15 cellular contexts compared by ENCODE assay signal in genomic region chr3:56837196-56837955, GRCh38. TPM values are rescaled to one million over a fixed set of nuclear protein-coding genes. Genes with fewer than 3 reads are reported as not detected.
DNase-seq lines count a peak whose midpoint lies in the region; ATAC-seq, FAIRE-seq and TF ChIP-seq lines count a peak whose summit lies in the region.
"Had no signal": no experiment of that assay in that cellular context is flagged by ENCODE, and none has a peak within 500 bp of the region (broad histone marks: within the 10 kb centered on the region; RNA-seq: fewer than 3 reads in every experiment).

No MANE protein-coding gene starts in this region.

- H3K27ac ChIP-seq in DND-41 (ENCODE audit: low read length), result peak overlapping the region; percentile 96
- no peak overlapping the region for H3K27ac ChIP-seq in GM12878 (ENCODE audit: control insufficient read depth, insufficient read depth)

- intact Hi-C loops in GM12878 (cut with micrococcal nuclease; ENCODE audit: unreplicated experiment), result loop anchor here (1.0 kb wide), 1 partner anchor 27 kb away; no protein-coding TSS in a partner anchor

- H3K9me3 ChIP-seq in DND-41 (ENCODE audit: insufficient read depth, low read length, severe bottlenecking) (no peaks in the 10 kb centered on the region), GM12878 (replicated peaks; ENCODE audit: control insufficient read depth, insufficient read depth, low read length) (no peaks in the 10 kb centered on the region)

- H3K9ac ChIP-seq in DND-41 (ENCODE audit: low read depth, low read length) (peak overlapping the region; percentile 50), GM12878 (ENCODE audit: control insufficient read depth, insufficient read depth, low read length) (no peak overlapping the region)

- H3K79me2 ChIP-seq in DND-41 (ENCODE audit: insufficient read depth, low read length) (peaks cover 34% of the 10 kb centered on the region), GM12878 (ENCODE audit: control insufficient read depth, insufficient read depth, low read length) (no peaks in the 10 kb centered on the region)

- CTCF ChIA-PET in GM12878 (lab: Yijun Ruan, JAX), result interaction anchor here (0.8 to 3.4 kb wide), 6 partner anchors 11 to 151 kb away, joined by 3 to 8 read pairs (median 3); no protein-coding TSS in a partner anchor

- 0 out of 4 replicates have a peak, but pooled peaks of 1 of the 2 experiments have one; percentile 16 for TF ChIP-seq EP300 in GM12878 (IDR thresholded peaks at IDR 0.05; ENCODE audit: borderline replicate concordance in 1 of 2, control insufficient read depth in 1 of 2, low read depth in 2 of 2, low read length in 2 of 2)

- H4K20me1 ChIP-seq in DND-41 (ENCODE audit: insufficient read depth, low read length) (no peaks in the 10 kb centered on the region), GM12878 (ENCODE audit: control insufficient read depth, insufficient read depth) (no peaks in the 10 kb centered on the region)

- peak overlapping the region; percentile 60 for H3K4me2 ChIP-seq in DND-41 (ENCODE audit: insufficient read depth, low read length)
- no peak overlapping the region; the same call in 1 of the 2 replicates for H3K4me2 ChIP-seq in GM12878 (ENCODE audit: control insufficient read depth, insufficient read depth)

- peak; percentile 55 for DNase-seq in DND-41
- peak; percentile 21 for DNase-seq in GM12878 (ENCODE audit: low read depth, low spot score)
- no peak for DNase-seq in RPMI8226
- DNase-seq in NCI-H2081 (lab: John Stamatoyannopoulos, UW), result no peak
- DNase-seq in medulla oblongata (ENCODE audit: extremely low spot score), result no peak
- no peak for DNase-seq in NCI-H226
- DNase-seq: activated B cell treated with CpG ODN at 0.5 μM for 24 hours; C1 segment of cervical spinal cord; H7; NCI-H187 treated with DMSO at 0.1 percent for 48 hours; occipital lobe; stimulated activated CD4-positive, alpha-beta T cell treated with anti-CD3 and anti-CD28 coated beads, Interleukin-1b, Interleukin-23, amount 100 ng/mL, for 48 hours had no signal

- H3K4me3 ChIP-seq in DND-41 (ENCODE audit: low read depth in 1 of 2, low read length in 2 of 2), result peak overlapping the region in 1 of 2 experiments; percentile 2; a peak in 1 of 4 replicates
- no peak overlapping the region for H3K4me3 ChIP-seq in GM12878

- no peak for TF ChIP-seq POLR2A in GM12878 (IDR thresholded peaks at IDR 0.05; ENCODE audit: low read depth, low read length)

- H3K27me3 ChIP-seq in DND-41 (ENCODE audit: insufficient read depth, low read length, poor library complexity) (no peaks in the 10 kb centered on the region), GM12878 (replicated peaks in 1 of 2; ENCODE audit: control insufficient read depth in 2 of 2, insufficient read depth in 2 of 2, low read length in 1 of 2) (no peaks in the 10 kb centered on the region)

- FAIRE-seq in GM12878 (lab: Jason Lieb, UNC), result peak; percentile 70

- ATAC-seq in DND-41 (ENCODE audit: insufficient read depth, low read depth) (peak; percentile 52), GM18909 (IDR thresholded peaks at IDR 0.05; ENCODE audit: poor library complexity, unreplicated experiment) (peak; percentile 94), HG03097 (IDR thresholded peaks at IDR 0.05; ENCODE audit: low FRiP score, unreplicated experiment) (peak; percentile 98), GM12878 (peak; percentile 98)
- ATAC-seq: left lobe of liver had no signal

- TF ChIP-seq CTCF in DND-41 (IDR thresholded peaks at IDR 0.05; ENCODE audit: borderline replicate concordance, extremely low read depth, low read length, poor library complexity, severe bottlenecking), result no peak
- no peak for TF ChIP-seq CTCF in GM12878 (IDR thresholded peaks at IDR 0.05 in 2 of 3, conservative IDR thresholded peaks at IDR 0.05 in 1 of 3; ENCODE audit: control insufficient read depth in 2 of 3, extremely low read depth in 1 of 3, insufficient read depth in 1 of 3, low read depth in 3 of 3, low read length in 3 of 3)

- WGBS in GM12878 (ENCODE audit: insufficient coverage, insufficient replicate concordance, low lambda C conversion rate, missing lambda C conversion rate), result 33% methylated on average over 9 of the region's 9 CpGs

- no peak for TF ChIP-seq RAD21 in GM12878 (IDR thresholded peaks at IDR 0.05; ENCODE audit: insufficient read depth, low read depth, low read length)

- RAD21 ChIA-PET in GM12878 (lab: Charles Lee; ENCODE audit: unreplicated experiment), result interaction anchor here (0.6 to 6.5 kb wide), 3 partner anchors 14 to 37 kb away, joined by 3 to 29 read pairs (median 3); partner anchors contain the start of gene ARHGEF3

- H3K4me1 ChIP-seq in DND-41 (ENCODE audit: insufficient read depth, low read length) (peaks cover 55% of the 10 kb centered on the region), GM12878 (ENCODE audit: control insufficient read depth, insufficient read depth, low read length) (peaks cover 7% of the 10 kb centered on the region)

- SMC1A ChIA-PET in GM12878 (lab: Charles Lee; ENCODE audit: uncharacterized antibody, unreplicated experiment), result interaction anchor here (0.7 to 5.5 kb wide), 14 partner anchors 11 to 151 kb away, joined by 3 to 32 read pairs (median 5); no protein-coding TSS in a partner anchor

- POLR2A ChIA-PET in GM12878 (lab: Charles Lee), result no interaction called here

- no peaks in the 10 kb centered on the region for H3K36me3 ChIP-seq in DND-41 (ENCODE audit: insufficient read depth, low read length)
- H3K36me3 ChIP-seq in GM12878 (ENCODE audit: control insufficient read depth in 2 of 2, insufficient read depth in 2 of 2, low read length in 1 of 2), result no peaks in the 10 kb centered on the region

- in situ Hi-C loops in GM12878 (cut with MboI), result no loop called here

- no TSS peak for BruUV-seq in GM12878 (replicated peaks; lab: Mats Ljungman, UMichigan)

- H2AFZ ChIP-seq in DND-41 (ENCODE audit: low read depth, low read length) (peak overlapping the region; percentile 54), GM12878 (ENCODE audit: control insufficient read depth, low read depth, low read length) (no peak overlapping the region)

TF ChIP-seq in GM12878, 131 proteins besides CTCF, POLR2A, EP300 and RAD21 (continues in another document):
- TF ChIP-seq TAF1 (IDR thresholded peaks at IDR 0.05; ENCODE audit: borderline replicate concordance, low read depth, low read length) (no peak), CREB1 (IDR thresholded peaks at IDR 0.05; ENCODE audit: low read depth) (peak; percentile 42; the same call in 1 of the 2 replicates), FOXM1 (IDR thresholded peaks at IDR 0.05; ENCODE audit: low read depth, low read length) (peak; percentile 37; the same call in 1 of the 2 replicates), SMARCA5 (IDR thresholded peaks at IDR 0.05) (no peak), BHLHE40 (IDR thresholded peaks at IDR 0.05; ENCODE audit: borderline replicate concordance in 1 of 2, low read depth in 2 of 2, low read length in 1 of 2) (peak in 1 of 2 experiments; percentile 35; a peak in 1 of 4 replicates), DPF2 (IDR thresholded peaks at IDR 0.05) (0 out of 2 replicates have a peak, but pooled peaks have one; percentile 27), CREM (IDR thresholded peaks at IDR 0.05; ENCODE audit: low read depth) (peak; percentile 81), ETV6 (conservative IDR thresholded peaks at IDR 0.05 in 1 of 2, IDR thresholded peaks at IDR 0.05 in 1 of 2; ENCODE audit: borderline replicate concordance in 1 of 2, low read depth in 1 of 2) (peak in 1 of 2 experiments; percentile 79; a peak in 1 of 4 replicates), PAX5 (IDR thresholded peaks at IDR 0.05; ENCODE audit: borderline replicate concordance, low read depth, low read length) (0 out of 2 replicates have a peak, but pooled peaks have one; percentile 24), CBFB (IDR thresholded peaks at IDR 0.05; ENCODE audit: low read depth) (peak; percentile 48; the same call in 1 of the 2 replicates), IKZF2 (IDR thresholded peaks at IDR 0.05) (0 out of 4 replicates have a peak, but pooled peaks of 1 of the 2 experiments have one; percentile 26), BCLAF1 (IDR thresholded peaks at IDR 0.05) (no peak)

RNA-seq across cellular contexts. Expression of gene ARHGEF3, which starts 35.6 kb away (rescaled TPM):
- total RNA-seq in GM12878 (2013; cell fraction: nucleolus; rRNA removed), result 48.9 and 50.4 TPM in 2 replicates
- total RNA-seq in GM12878 (2014; rRNA removed), result 39.9 and 42.2 TPM in 2 replicates
- 59.3 and 61.0 TPM in 2 replicates for total RNA-seq in GM12878 (2014; rRNA removed; fragmentation: Illumina TruSeq; extraction: Trizol)
- 69.5 and 70.6 TPM in 2 replicates for total RNA-seq in GM12878 (2021)
- polyA plus RNA-seq in GM12878 (2011; ENCODE audit: low read depth), result 6.4 TPM
- 49.8 and 53.2 TPM in 2 replicates for polyA plus RNA-seq in GM12878 (2011; rRNA removed)
- polyA plus RNA-seq in GM12878 (2011; cell fraction: cytosol; rRNA removed), result 51.8 and 54.6 TPM in 2 replicates
- polyA plus RNA-seq in GM12878 (2011; cell fraction: nucleus; rRNA removed), result 34.9 and 46.0 TPM in 2 replicates
- 7.9 and 9.1 TPM in 2 replicates for polyA plus RNA-seq in GM12878 (2012)
- polyA plus RNA-seq in GM12878 (2014; fragmentation: Illumina TruSeq; extraction: Trizol), result 78.7 and 82.6 TPM in 2 replicates
- polyA plus RNA-seq in GM12878 (2014; fragmentation: Nextera tagmentation; extraction: Ambion mirVana), result 10 to 100 TPM; 21.8 to 31.1 TPM
- 45.2 and 45.4 TPM in 2 replicates for polyA plus RNA-seq in GM12878 (2014; rRNA removed)
- 10 to 100 TPM; 68.9 to 74.5 TPM for polyA plus RNA-seq in GM12878 (2016; fragmentation: Nextera tagmentation; extraction: Ambion mirVana)
- polyA minus RNA-seq in GM12878 (2011; rRNA and poly(A)+ RNA removed), result 70.3 and 91.3 TPM in 2 replicates
- polyA minus RNA-seq in GM12878 (2011; cell fraction: cytosol; rRNA and poly(A)+ RNA removed), result 25.4 and 31.2 TPM in 2 replicates
- polyA minus RNA-seq in GM12878 (2011; cell fraction: nucleus; rRNA and poly(A)+ RNA removed), result 20.1 and 37.3 TPM in 2 replicates

Comparison
In these comparisons a context has a peak if more than half of its experiments do, and no peak if none do; other contexts are left out.
1. DNase-seq: peak in DND-41 (single experiment) and GM12878 (single experiment); none in RPMI8226 (single experiment), NCI-H2081 (0 of 2), medulla oblongata (single experiment) and NCI-H226 (single experiment).
2. Peak in every context shown above with its lines, with median percentiles within 50 percentile points of each other: ATAC-seq.